ENCODE assay signal across 8 cellular contexts in genomic region chr19:17555480-17555928, GRCh38. TPM values are rescaled to one million over a fixed set of nuclear protein-coding genes. Genes with fewer than 3 reads are reported as not detected.
DNase-seq lines count a peak whose midpoint lies in the region; ATAC-seq, FAIRE-seq and TF ChIP-seq lines count a peak whose summit lies in the region.

Gene COLGALT1, plus strand, starts transcription at chr19:17555649. Its CDS starts 65 bp downstream, at chr19:17555714.

- H3K36me3 ChIP-seq in left ventricle myocardium inferior, result peaks cover 31% of the 10 kb centered on the region
- peaks cover 0 to 8% of the 10 kb centered on the region in 2 donors for H3K36me3 ChIP-seq in prostate gland

- ATAC-seq in HG02885 (IDR thresholded peaks at IDR 0.05; ENCODE audit: poor library complexity, unreplicated experiment), result peak; percentile 88

- H3K4me3 ChIP-seq in left ventricle myocardium inferior (peak within 1 kb of the TSS; percentile 86), prostate gland (peak within 1 kb of the TSS; percentile 92 to 95)

- H3K9me3 ChIP-seq in left ventricle myocardium inferior (replicated peaks) (no peaks in the 10 kb centered on the region), prostate gland (no peaks in the 10 kb centered on the region)

- intact Hi-C loops in left ventricle myocardium inferior (cut with micrococcal nuclease), result no loop called here
- intact Hi-C loops in prostate gland (cut with DNase I), result no loop called here

- H3K27me3 ChIP-seq in left ventricle myocardium inferior (ENCODE audit: low read depth), result no peaks in the 10 kb centered on the region
- H3K27me3 ChIP-seq in prostate gland (replicated peaks; ENCODE audit: insufficient read depth), result no peaks in the 10 kb centered on the region

- peak; percentile 69; the same call in 1 of the 2 replicates for TF ChIP-seq POLR2A in GM12892 (IDR thresholded peaks at IDR 0.05; ENCODE audit: low read depth, low read length)
- TF ChIP-seq POLR2A in prostate gland (IDR thresholded peaks at IDR 0.05), result no peak

- peak; percentile 94 for DNase-seq in GM12892 (ENCODE audit: insufficient read length)
- peak; percentile 59 for DNase-seq in NCI-H187 treated with DMSO at 0.1 percent for 48 hours (lab: John Stamatoyannopoulos, UW)
- peak; percentile 90 to 99 (median 97) for DNase-seq in T-helper 2 cell
- peak; percentile 22 to 99 (median 92) for DNase-seq in amygdala (lab: John Stamatoyannopoulos, UW)
- peak; percentile 100 for DNase-seq in left ventricle myocardium inferior
- peak; percentile 98 for DNase-seq in prostate gland (ENCODE audit: low spot score)
- peak; percentile 99 for DNase-seq in ureter (ENCODE audit: low spot score)

- WGBS in prostate gland, result 0% methylated on average over 38 of the region's 64 CpGs

- TF ChIP-seq CTCF in left ventricle myocardium inferior (IDR thresholded peaks at IDR 0.05; ENCODE audit: borderline replicate concordance) (no peak), prostate gland (IDR thresholded peaks at IDR 0.05) (peak in 2 of 4 experiments; percentile 9 to 20)

- H3K4me1 ChIP-seq in left ventricle myocardium inferior (peaks cover 71% of the 10 kb centered on the region), prostate gland (replicated peaks) (no peaks in the 10 kb centered on the region)

- H3K27ac ChIP-seq in left ventricle myocardium inferior (replicated peaks), result peak within 1 kb of the TSS; percentile 95
- peak within 1 kb of the TSS; percentile 67 to 77 for H3K27ac ChIP-seq in prostate gland

- peak; percentile 91 for FAIRE-seq in GM12892 (lab: Jason Lieb, UNC)

RNA-seq across cellular contexts. Expression of gene COLGALT1, which starts in this region (rescaled TPM):
- polyA plus RNA-seq in GM12892 (2012; ENCODE audit: missing spikeins), result 23.3 TPM
- total RNA-seq in left ventricle myocardium inferior, result 31.2 TPM
- total RNA-seq in prostate gland, result 10 to 100 TPM; 29.3 to 85.1 TPM
- total RNA-seq in ureter, result 66.3 TPM

Comparison
In these comparisons a context has a peak if more than half of its experiments do, and no peak if none do; other contexts are left out.
1. Peak in every context shown above with its lines: DNase-seq, ATAC-seq, H3K4me3 ChIP-seq and H3K27ac ChIP-seq.